ENCODE assay signal across 8 cellular contexts in the genomic region with DNA sequence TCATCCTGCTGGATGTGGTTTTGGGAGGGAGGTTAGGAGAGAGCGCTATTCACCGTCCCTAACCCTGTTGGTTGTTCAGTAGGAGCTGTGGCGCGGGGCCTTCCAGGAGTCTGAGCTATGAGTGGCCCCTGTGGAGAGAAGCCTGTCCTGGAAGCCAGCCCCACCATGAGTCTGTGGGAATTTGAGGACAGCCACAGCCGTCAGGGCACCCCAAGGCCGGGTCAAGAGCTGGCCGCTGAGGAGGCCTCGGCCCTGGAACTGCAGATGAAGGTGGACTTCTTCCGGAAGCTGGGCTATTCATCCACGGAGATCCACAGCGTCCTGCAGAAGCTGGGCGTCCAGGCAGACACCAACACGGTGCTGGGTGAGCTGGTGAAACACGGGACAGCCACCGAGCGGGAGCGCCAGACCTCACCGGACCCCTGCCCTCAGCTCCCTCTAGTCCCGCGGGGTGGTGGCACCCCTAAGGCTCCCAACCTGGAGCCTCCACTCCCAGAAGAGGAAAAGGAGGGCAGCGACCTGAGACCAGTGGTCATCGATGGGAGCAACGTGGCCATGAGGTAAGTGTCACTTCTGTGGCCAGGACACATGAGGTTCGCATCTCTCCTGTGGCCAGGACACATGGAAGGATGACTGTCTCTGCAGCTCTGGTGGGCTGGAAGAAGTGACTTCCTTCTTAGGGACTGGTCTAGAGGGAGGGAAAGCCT. TPM values are rescaled to one million over a fixed set of nuclear protein-coding genes. Genes with fewer than 3 reads are reported as not detected.
DNase-seq lines count a peak whose midpoint lies in the region; ATAC-seq and TF ChIP-seq lines count a peak whose summit lies in the region.

No MANE protein-coding gene starts in this region.

- TF ChIP-seq CTCF in HFFc6 (IDR thresholded peaks at IDR 0.05) (no peak), smooth muscle cell (IDR thresholded peaks at IDR 0.05; ENCODE audit: borderline replicate concordance, insufficient read depth, poor library complexity, severe bottlenecking) (no peak)

- WGBS in right cardiac atrium: 86% methylated on average over 24 of the region's 24 CpGs
- WGBS in smooth muscle cell (ENCODE audit: low lambda C conversion rate): 84% methylated on average over 24 of the region's 24 CpGs

- H3K36me3 Mint-ChIP-seq in HFFc6 (ENCODE audit: low read depth): peaks cover 12% of the 10 kb centered on the region; the same call in 1 of the 2 replicates
- peaks cover 51% of the 10 kb centered on the region for H3K36me3 Mint-ChIP-seq in activated CD4-positive, alpha-beta memory T cell treated with anti-CD3 and anti-CD28 coated beads, Interleukin-2, amount 10 ng/mL, durations not matched to agents 7 days and 5 days (ENCODE audit: low read depth)

- H3K4me1 ChIP-seq in right cardiac atrium (ENCODE audit: control insufficient read depth, insufficient read depth, low read length) (peaks cover 39% of the 10 kb centered on the region), smooth muscle cell (ENCODE audit: low read depth) (peaks cover 39% of the 10 kb centered on the region)

- peaks cover 53% of the 10 kb centered on the region for H4K20me1 ChIP-seq in smooth muscle cell (ENCODE audit: low read depth)

- CTCF ChIA-PET in activated CD4-positive, alpha-beta memory T cell treated with anti-CD3 and anti-CD28 coated beads, Interleukin-2, amount 10 ng/mL, durations not matched to agents 7 days and 5 days (lab: Charles Lee): interaction anchor here (0.9 to 5.7 kb wide), 9 partner anchors 8 to 216 kb away, joined by 3 to 59 read pairs (median 3); partner anchors contain the start of gene MEAF6

- H3K27ac ChIP-seq in right cardiac atrium (ENCODE audit: low read length) (peak overlapping the region; percentile 87), smooth muscle cell (ENCODE audit: low read depth) (peak overlapping the region; percentile 96)

- H3K27me3 Mint-ChIP-seq in HFFc6 (ENCODE audit: insufficient read depth): no peaks in the 10 kb centered on the region; the same call in none of the 2 replicates
- H3K27me3 Mint-ChIP-seq in activated CD4-positive, alpha-beta memory T cell treated with anti-CD3 and anti-CD28 coated beads, Interleukin-2, amount 10 ng/mL, durations not matched to agents 7 days and 5 days: no peaks in the 10 kb centered on the region

- ATAC-seq in right cardiac atrium: no peak
- no peak for ATAC-seq in HG02571 (IDR thresholded peaks at IDR 0.05; ENCODE audit: unreplicated experiment)

- H3F3A ChIP-seq in smooth muscle cell (ENCODE audit: low read depth): peaks cover 21% of the 10 kb centered on the region

- H3K79me2 ChIP-seq in smooth muscle cell (ENCODE audit: low read depth): peaks cover 56% of the 10 kb centered on the region

- no peaks in the 10 kb centered on the region for H3K9me3 ChIP-seq in right cardiac atrium (ENCODE audit: control insufficient read depth, low read length)
- no peaks in the 10 kb centered on the region for H3K9me3 ChIP-seq in smooth muscle cell (replicated peaks; ENCODE audit: low read depth)

- peak overlapping the region; percentile 89 for H3K4me3 Mint-ChIP-seq in HFFc6
- peak overlapping the region; percentile 98 for H3K4me3 Mint-ChIP-seq in activated CD4-positive, alpha-beta memory T cell treated with anti-CD3 and anti-CD28 coated beads, Interleukin-2, amount 10 ng/mL, durations not matched to agents 7 days and 5 days

- H3K9ac ChIP-seq in smooth muscle cell (ENCODE audit: low read depth): peak overlapping the region; percentile 90

- H3K27me3 ChIP-seq in right cardiac atrium (ENCODE audit: control insufficient read depth, insufficient read depth): no peaks in the 10 kb centered on the region
- H3K27me3 ChIP-seq in smooth muscle cell (ENCODE audit: low read depth): no peaks in the 10 kb centered on the region

- peak overlapping the region; percentile 90 for H3K4me3 ChIP-seq in right cardiac atrium (ENCODE audit: low read length)
- peak overlapping the region; percentile 69 for H3K4me3 ChIP-seq in smooth muscle cell

- H2AFZ ChIP-seq in smooth muscle cell (ENCODE audit: low read depth): no peak overlapping the region

- no peaks in the 10 kb centered on the region for H3K36me3 ChIP-seq in smooth muscle cell (ENCODE audit: low read depth)

- DNase-seq in HFFc6 (no peak), right cardiac atrium (peak in 1 of 3 donors; percentile 56), smooth muscle cell (lab: John Stamatoyannopoulos, UW; ENCODE audit: unreplicated experiment) (no peak), GOT3 (lab: John Stamatoyannopoulos, UW) (no peak), activated gamma-delta T cell (lab: John Stamatoyannopoulos, UW) (no peak), NCI-H774 (lab: John Stamatoyannopoulos, UW) (no peak)
- no peak for DNase-seq in activated CD4-positive, alpha-beta memory T cell treated with anti-CD3 and anti-CD28 coated beads, Interleukin-2, amount 10 ng/mL, durations not matched to agents 7 days and 5 days

- POLR2A ChIA-PET in activated CD4-positive, alpha-beta memory T cell treated with anti-CD3 and anti-CD28 coated beads, Interleukin-2, amount 10 ng/mL, durations not matched to agents 7 days and 5 days (lab: Charles Lee): interaction anchor here (0.6 to 6.8 kb wide), 23 partner anchors 9 to 1854 kb away, joined by 3 to 99 read pairs (median 4); partner anchors contain the start of genes CDCA8, CLSPN, GNL2 and MEAF6

- H3K27ac Mint-ChIP-seq in HFFc6: peak overlapping the region; percentile 100
- H3K27ac Mint-ChIP-seq in activated CD4-positive, alpha-beta memory T cell treated with anti-CD3 and anti-CD28 coated beads, Interleukin-2, amount 10 ng/mL, durations not matched to agents 7 days and 5 days: peak overlapping the region; percentile 99

- peaks cover 81% of the 10 kb centered on the region for H3K4me1 Mint-ChIP-seq in HFFc6 (ENCODE audit: low read depth)
- peaks cover 55% of the 10 kb centered on the region for H3K4me1 Mint-ChIP-seq in activated CD4-positive, alpha-beta memory T cell treated with anti-CD3 and anti-CD28 coated beads, Interleukin-2, amount 10 ng/mL, durations not matched to agents 7 days and 5 days

- peak overlapping the region; percentile 90 for H3K4me2 ChIP-seq in smooth muscle cell

- intact Hi-C loops in right cardiac atrium (cut with DNase I): no loop called here

- H3K9me3 Mint-ChIP-seq in HFFc6: no peaks in the 10 kb centered on the region
- no peaks in the 10 kb centered on the region for H3K9me3 Mint-ChIP-seq in activated CD4-positive, alpha-beta memory T cell treated with anti-CD3 and anti-CD28 coated beads, Interleukin-2, amount 10 ng/mL, durations not matched to agents 7 days and 5 days

RNA-seq across cellular contexts. Expression of gene ZC3H12A, which starts 1.2 kb away (rescaled TPM):
- total RNA-seq in HFFc6 (2021; fragmentation: NEBNext Ultra II Directional; extraction: Animal tissue kit (Norgen Biotek cat#: 25700)): 1 to 10 TPM; 5.6 to 7.0 (median 6.3) TPM
- 10 to 100 TPM; 29.9 to 31.1 TPM for total RNA-seq in activated CD4-positive, alpha-beta memory T cell treated with anti-CD3 and anti-CD28 coated beads, Interleukin-2, amount 10 ng/mL, durations not matched to agents 7 days and 5 days
- total RNA-seq in right cardiac atrium (10 to 100 TPM in 1 of 4 donors, 1 to 10 TPM in 3; 6.0 to 15.1 (median 8.1) TPM), smooth muscle cell (13.2 and 21.3 TPM in 2 replicates)
- polyA plus RNA-seq in right cardiac atrium (7.2 TPM), smooth muscle cell (29.6 and 35.8 TPM in 2 replicates)

RNA-seq across cellular contexts. Expression of gene MEAF6, which starts 39.0 kb away (rescaled TPM):
- total RNA-seq in HFFc6 (2021; fragmentation: NEBNext Ultra II Directional; extraction: Animal tissue kit (Norgen Biotek cat#: 25700)): 10 to 100 TPM; 52.6 to 63.8 (median 56.9) TPM
- total RNA-seq in activated CD4-positive, alpha-beta memory T cell treated with anti-CD3 and anti-CD28 coated beads, Interleukin-2, amount 10 ng/mL, durations not matched to agents 7 days and 5 days: 10 to 100 TPM; 63.7 to 64.2 TPM
- 10 to 100 TPM; 35.0 to 40.1 (median 39.2) TPM for total RNA-seq in right cardiac atrium
- 32.7 TPM for polyA plus RNA-seq in right cardiac atrium
- total RNA-seq in smooth muscle cell: 65.1 and 87.6 TPM in 2 replicates
- 58.8 and 60.7 TPM in 2 replicates for polyA plus RNA-seq in smooth muscle cell
